In genomic region chr16:14325921-14326401, GRCh38 we compare ENCODE assay signal across 13 cellular contexts.
DNase-seq lines count a peak whose midpoint lies in the region; ATAC-seq, FAIRE-seq and TF ChIP-seq lines count a peak whose summit lies in the region.
"Had no signal": no experiment of that assay in that cellular context is flagged by ENCODE, and none has a peak within 500 bp of the region (broad histone marks: within the 10 kb centered on the region; RNA-seq: fewer than 3 reads in every experiment).

No MANE protein-coding gene starts in this region.

- no peak for ATAC-seq in GM18519 (IDR thresholded peaks at IDR 0.05; ENCODE audit: low FRiP score, unreplicated experiment)
- ATAC-seq in PC-3 = no peak
- ATAC-seq: natural killer cell treated with Interleukin-12 subunit alpha and Interleukin-12 subunit beta and Interleukin-15 and Interleukin-18, amount 100 ng/mL, for 72 hours had no signal

- 0 out of 2 replicates have a peak, but pooled peaks cover 10% of the 10 kb centered on the region for H3K79me2 ChIP-seq in PC-3 (ENCODE audit: low read length)

- H3K9me3 ChIP-seq in PC-3 (ENCODE audit: low read length) = no peaks in the 10 kb centered on the region

- H3K4me1 ChIP-seq in PC-3 (ENCODE audit: insufficient read depth, low read length) = no peaks in the 10 kb centered on the region

- no peak overlapping the region for H3K27ac ChIP-seq in PC-3 (ENCODE audit: low read length)

- no peak overlapping the region for H2AFZ ChIP-seq in PC-3 (ENCODE audit: low read length)

- H3K4me2 ChIP-seq in PC-3 (ENCODE audit: low read length) = no peak overlapping the region

- CTCF ChIA-PET in PC-3 (lab: Charles Lee) = no interaction called here

- no peaks in the 10 kb centered on the region for H3K36me3 Mint-ChIP-seq in mesothelial cell of epicardium
- H3K36me3 Mint-ChIP-seq: natural killer cell treated with Interleukin-12 subunit alpha and Interleukin-12 subunit beta and Interleukin-15 and Interleukin-18, amount 100 ng/mL, for 72 hours had no signal

- no peak for FAIRE-seq in D721Med (lab: Jason Lieb, UNC)

- no peaks in the 10 kb centered on the region for H3K27me3 ChIP-seq in PC-3 (ENCODE audit: low read length)

- DNase-seq in D721Med (ENCODE audit: insufficient read length, low spot score) (peak; percentile 42), NCI-H2107 (lab: John Stamatoyannopoulos, UW) (peak; percentile 79), amniotic epithelial cell (ENCODE audit: low read depth) (peak; percentile 57), mesothelial cell of epicardium (ENCODE audit: low spot score in 2 of 2, unreplicated experiment in 2 of 2) (no peak), RPMI8226 (no peak), activated gamma-delta T cell (lab: John Stamatoyannopoulos, UW) (no peak), PC-3 (no peak)
- DNase-seq: activated CD4-positive, alpha-beta T cell treated with anti-CD3 and anti-CD28 coated beads for 4 hours; CD4-positive, alpha-beta T cell; islet precursor cell; NCI-H774 had no signal

- POLR2A ChIA-PET in PC-3 (lab: Charles Lee; ENCODE audit: unreplicated experiment) = no interaction called here

- H3K4me1 Mint-ChIP-seq in mesothelial cell of epicardium = peaks cover 15% of the 10 kb centered on the region

- no peaks in the 10 kb centered on the region for H4K20me1 ChIP-seq in PC-3 (ENCODE audit: low read length)

- peaks cover 4% of the 10 kb centered on the region for H3K36me3 ChIP-seq in PC-3 (ENCODE audit: low read depth, low read length)

- no peaks in the 10 kb centered on the region for H3F3A ChIP-seq in PC-3 (ENCODE audit: low read length, unreplicated experiment)

- H3K9ac ChIP-seq in PC-3 (ENCODE audit: low read length) = no peak overlapping the region

- no TSS peak for BruUV-seq in PC-3 (replicated peaks; lab: Mats Ljungman, UMichigan)

- H3K4me3 Mint-ChIP-seq in mesothelial cell of epicardium = no peak overlapping the region
- H3K4me3 Mint-ChIP-seq: CD4-positive, alpha-beta T cell; natural killer cell treated with Interleukin-12 subunit alpha and Interleukin-12 subunit beta and Interleukin-15 and Interleukin-18, amount 100 ng/mL, for 72 hours had no signal

- peak overlapping the region; percentile 60 for H3K27ac Mint-ChIP-seq in mesothelial cell of epicardium
- H3K27ac Mint-ChIP-seq: CD4-positive, alpha-beta T cell; natural killer cell treated with Interleukin-12 subunit alpha and Interleukin-12 subunit beta and Interleukin-15 and Interleukin-18, amount 100 ng/mL, for 72 hours had no signal

- intact Hi-C loops in PC-3 (cut with micrococcal nuclease) = no loop called here

- H3K9me2 ChIP-seq in PC-3 (replicated peaks; ENCODE audit: low read length) = no peaks in the 10 kb centered on the region

- H3K27me3 Mint-ChIP-seq in mesothelial cell of epicardium (ENCODE audit: low read depth) = peaks cover 75% of the 10 kb centered on the region
- H3K27me3 Mint-ChIP-seq: CD4-positive, alpha-beta T cell had no signal

- TF ChIP-seq CTCF in D721Med (IDR thresholded peaks at IDR 0.05; ENCODE audit: insufficient read depth, missing control alignments) (no peak), mesothelial cell of epicardium (IDR thresholded peaks at IDR 0.05; ENCODE audit: unreplicated experiment) (no peak), PC-3 (conservative IDR thresholded peaks at IDR 0.05; ENCODE audit: low read depth, low read length) (no peak)

- peaks cover 3% of the 10 kb centered on the region for H3K9me3 Mint-ChIP-seq in mesothelial cell of epicardium
- H3K9me3 Mint-ChIP-seq: CD4-positive, alpha-beta T cell; natural killer cell treated with Interleukin-12 subunit alpha and Interleukin-12 subunit beta and Interleukin-15 and Interleukin-18, amount 100 ng/mL, for 72 hours had no signal

- H3K4me3 ChIP-seq in PC-3 (ENCODE audit: low read length) = no peak overlapping the region

Comparison
In these comparisons a context has a peak if more than half of its experiments do, and no peak if none do; other contexts are left out.
1. DNase-seq: peak in D721Med (single experiment), NCI-H2107 (single experiment) and amniotic epithelial cell (single experiment); none in mesothelial cell of epicardium (0 of 2), RPMI8226 (single experiment), activated gamma-delta T cell (single experiment) and PC-3 (single experiment).